ENCODE assay signal across 21 cellular contexts in the genomic region with DNA sequence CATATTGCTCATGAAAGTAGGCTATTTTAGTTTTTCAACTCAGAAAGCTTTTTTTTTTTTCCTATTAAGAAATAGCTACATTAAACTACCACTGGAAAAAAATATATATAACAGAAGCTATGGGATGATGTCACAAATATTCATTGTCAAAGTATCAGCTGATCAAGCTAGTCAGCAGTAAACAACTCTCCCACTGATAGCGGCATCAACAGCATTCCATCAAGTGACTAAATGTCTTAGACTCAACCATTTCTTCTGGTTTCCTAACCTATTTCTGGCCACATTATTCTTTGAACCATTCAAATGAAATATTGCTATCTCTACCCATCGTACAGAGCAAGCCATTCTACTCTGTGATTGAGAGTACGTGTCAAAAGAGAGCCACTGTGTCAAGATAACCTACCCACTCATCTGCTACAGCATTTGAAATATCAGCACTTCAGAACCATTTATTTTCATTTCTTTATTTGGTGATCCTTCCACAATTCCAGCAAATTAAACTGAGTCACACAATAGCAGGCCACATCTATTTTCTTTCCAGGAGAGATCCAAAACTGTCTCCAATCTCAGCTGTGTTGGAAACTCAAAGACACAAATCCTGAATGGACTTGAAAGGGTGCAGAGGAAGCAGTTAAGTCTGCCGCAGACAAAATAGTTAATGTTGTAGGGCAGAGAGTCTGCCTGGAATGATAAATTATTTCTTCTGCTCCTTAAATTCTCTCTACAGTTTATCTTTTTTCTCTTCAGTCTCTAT.
DNase-seq lines count a peak whose midpoint lies in the region; TF ChIP-seq lines count a peak whose summit lies in the region.
"Had no signal": no experiment of that assay in that cellular context is flagged by ENCODE, and none has a peak within 500 bp of the region (broad histone marks: within the 10 kb centered on the region; RNA-seq: fewer than 3 reads in every experiment).

No MANE protein-coding gene starts in this region.

- H3K27me3 ChIP-seq in hepatocyte (no peaks in the 10 kb centered on the region), trophoblast cell (ENCODE audit: insufficient read depth, low read length) (no peaks in the 10 kb centered on the region), mammary epithelial cell (ENCODE audit: insufficient read depth, low read length) (no peaks in the 10 kb centered on the region)
- H3K27me3 ChIP-seq: neutrophil had no signal

- no peak overlapping the region for H3K4me3 Mint-ChIP-seq in CD14-positive monocyte
- H3K4me3 Mint-ChIP-seq: activated naive CD8-positive, alpha-beta T cell treated with anti-CD3 and anti-CD28 coated beads, Interleukin-2, amount 10 ng/mL, durations not matched to agents 7 days and 5 days had no signal

- H4K20me1 ChIP-seq in hepatocyte (ENCODE audit: insufficient read depth, poor library complexity, severe bottlenecking) (no peaks in the 10 kb centered on the region), mammary epithelial cell (ENCODE audit: insufficient read depth, low read length) (no peaks in the 10 kb centered on the region)

- H3K79me2 ChIP-seq in hepatocyte (no peaks in the 10 kb centered on the region), trophoblast cell (ENCODE audit: control insufficient read depth, insufficient read depth, low read length, poor library complexity) (no peaks in the 10 kb centered on the region), mammary epithelial cell (ENCODE audit: insufficient read depth, low read length) (no peaks in the 10 kb centered on the region)

- CTCF ChIA-PET in mammary epithelial cell (lab: Charles Lee; ENCODE audit: low non-redundant PET), result no interaction called here

- no peak overlapping the region for H3K4me3 ChIP-seq in hepatocyte
- H3K4me3 ChIP-seq in trophoblast cell (ENCODE audit: low read depth, low read length), result no peak overlapping the region
- H3K4me3 ChIP-seq in mammary epithelial cell (replicated peaks in 1 of 3; ENCODE audit: insufficient read depth in 1 of 3, low read depth in 2 of 3, low read length in 3 of 3), result no peak overlapping the region
- H3K4me3 ChIP-seq: PC-9 had no signal

- H3K36me3 ChIP-seq in hepatocyte (replicated peaks; ENCODE audit: insufficient read depth, low read depth) (no peaks in the 10 kb centered on the region), trophoblast cell (ENCODE audit: control insufficient read depth in 1 of 2, insufficient read depth in 2 of 2, low read length in 2 of 2) (no peaks in the 10 kb centered on the region), mammary epithelial cell (ENCODE audit: insufficient read depth, low read length) (no peaks in the 10 kb centered on the region)
- H3K36me3 ChIP-seq: neutrophil had no signal

- H3K4me2 ChIP-seq in hepatocyte, result no peak overlapping the region
- H3K4me2 ChIP-seq in trophoblast cell (ENCODE audit: low read length), result no peak overlapping the region
- no peak overlapping the region for H3K4me2 ChIP-seq in mammary epithelial cell (ENCODE audit: insufficient read depth, low read depth, low read length)
- H3K4me2 ChIP-seq: PC-9 had no signal

- no peaks in the 10 kb centered on the region for H3K9me2 ChIP-seq in hepatocyte (replicated peaks; ENCODE audit: insufficient read depth)

- dilution Hi-C loops in mammary epithelial cell (cut with HindIII; ENCODE audit: low sequenced_read_pairs), result no loop called here

- H2BK120ac ChIP-seq in trophoblast cell (ENCODE audit: insufficient read depth, low read length, poor library complexity), result peak overlapping the region; percentile 5

- H2AFZ ChIP-seq in hepatocyte, result no peak overlapping the region
- no peak overlapping the region for H2AFZ ChIP-seq in trophoblast cell (ENCODE audit: insufficient read depth, low read length, poor library complexity)
- H2AFZ ChIP-seq in mammary epithelial cell (ENCODE audit: low read depth, low read length), result no peak overlapping the region
- H2AFZ ChIP-seq: PC-9 had no signal

- no peak overlapping the region for H2AK5ac ChIP-seq in trophoblast cell (ENCODE audit: low read length)

- WGBS in hepatocyte (ENCODE audit: low lambda C conversion rate, missing lambda C conversion rate), result 66% methylated on average over 4 of the region's 4 CpGs
- no CpG with 5 or more reads among the region's 4 CpGs for WGBS in trophoblast cell (ENCODE audit: extremely low coverage, insufficient coverage, insufficient read length)
- 96% methylated on average over 4 of the region's 4 CpGs for WGBS in mammary epithelial cell (ENCODE audit: low coverage, missing lambda C conversion rate)

- DNase-seq in ELR (ENCODE audit: low read depth), result peak; percentile 26
- peak; percentile 50 for DNase-seq in astrocyte of the hippocampus (ENCODE audit: low read depth, low spot score)
- no peak for DNase-seq in hepatocyte (ENCODE audit: low spot score)
- peak; percentile 70 to 88 for DNase-seq in trophoblast cell
- DNase-seq in mammary epithelial cell, result no peak
- DNase-seq in caudate nucleus (lab: John Stamatoyannopoulos, UW), result no peak
- no peak for DNase-seq in ecto neural progenitor cell (ENCODE audit: low spot score)
- no peak for DNase-seq in CD14-positive monocyte (ENCODE audit: low spot score)
- DNase-seq: activated CD4-positive, alpha-beta T cell treated with anti-CD3 and anti-CD28 coated beads for 48 hours; activated naive CD8-positive, alpha-beta T cell treated with anti-CD3 and anti-CD28 coated beads, Interleukin-2, amount 10 ng/mL, durations not matched to agents 7 days and 5 days; C1 segment of cervical spinal cord; GDM1; glutamatergic neuron; left cardiac atrium; NCI-H187 treated with DMSO at 0.1 percent for 48 hours; NCI-H345; PC-9; SHP77 treated with DMSO at 0.1 percent for 48 hours; stimulated activated CD8-positive, alpha-beta memory T cell treated with anti-CD3 and anti-CD28 coated beads, Interleukin-4, amount 100 ng/mL, for 48 hours; T-helper 1 cell had no signal

- H4K91ac ChIP-seq in trophoblast cell (ENCODE audit: low read depth, low read length), result no peak overlapping the region

- no peak overlapping the region for H3K18ac ChIP-seq in trophoblast cell (ENCODE audit: low read length)

- TF ChIP-seq CTCF in hepatocyte (IDR thresholded peaks at IDR 0.05; ENCODE audit: poor library complexity) (no peak), mammary epithelial cell (conservative IDR thresholded peaks at IDR 0.05 in 1 of 2, IDR thresholded peaks at IDR 0.05 in 1 of 2; ENCODE audit: extremely low read depth in 1 of 2, insufficient read depth in 1 of 2, low read depth in 1 of 2, low read length in 2 of 2) (no peak), CD14-positive monocyte (IDR thresholded peaks at IDR 0.05) (no peak)

- no peaks in the 10 kb centered on the region for H3K36me3 Mint-ChIP-seq in CD14-positive monocyte
- H3K36me3 Mint-ChIP-seq: activated naive CD8-positive, alpha-beta T cell treated with anti-CD3 and anti-CD28 coated beads, Interleukin-2, amount 10 ng/mL, durations not matched to agents 7 days and 5 days had no signal

- H4K8ac ChIP-seq in trophoblast cell (ENCODE audit: low read depth, low read length), result no peak overlapping the region

- H3K23ac ChIP-seq in trophoblast cell (ENCODE audit: low read length), result no peak overlapping the region

- peaks cover 8 to 15% (median 11%) of the 10 kb centered on the region in 7 donors for H3K9me3 Mint-ChIP-seq in CD14-positive monocyte
- H3K9me3 Mint-ChIP-seq: activated naive CD8-positive, alpha-beta T cell treated with anti-CD3 and anti-CD28 coated beads, Interleukin-2, amount 10 ng/mL, durations not matched to agents 7 days and 5 days had no signal

- in situ Hi-C loops in mammary epithelial cell (cut with MboI; ENCODE audit: low sequenced_read_pairs in 2 of 2), result no loop called here

- BruUV-seq in mammary epithelial cell (replicated peaks; lab: Mats Ljungman, UMichigan), result no TSS peak

- H2BK5ac ChIP-seq in trophoblast cell (ENCODE audit: low read depth, low read length, poor library complexity), result no peak overlapping the region

- H3K4me1 Mint-ChIP-seq in CD14-positive monocyte, result peaks cover 9% of the 10 kb centered on the region
- H3K4me1 Mint-ChIP-seq: activated naive CD8-positive, alpha-beta T cell treated with anti-CD3 and anti-CD28 coated beads, Interleukin-2, amount 10 ng/mL, durations not matched to agents 7 days and 5 days had no signal

- H3K9me3 ChIP-seq in hepatocyte (ENCODE audit: low read depth), result no peaks in the 10 kb centered on the region
- no peaks in the 10 kb centered on the region for H3K9me3 ChIP-seq in trophoblast cell (ENCODE audit: insufficient read depth, low read depth, low read length)
- H3K9me3 ChIP-seq in mammary epithelial cell (replicated peaks; ENCODE audit: insufficient read depth, low read length), result no peaks in the 10 kb centered on the region
- H3K9me3 ChIP-seq: neutrophil had no signal

- H4K12ac ChIP-seq in trophoblast cell (ENCODE audit: low read depth, low read length), result no peak overlapping the region

- H3K27ac Mint-ChIP-seq in CD14-positive monocyte, result no peak overlapping the region
- H3K27ac Mint-ChIP-seq: activated naive CD8-positive, alpha-beta T cell treated with anti-CD3 and anti-CD28 coated beads, Interleukin-2, amount 10 ng/mL, durations not matched to agents 7 days and 5 days had no signal

- intact Hi-C loops in mammary epithelial cell (cut with micrococcal nuclease), result no loop called here
- intact Hi-C loops in CD14-positive monocyte (cut with micrococcal nuclease), result no loop called here

- peak overlapping the region; percentile 53 for H2BK12ac ChIP-seq in trophoblast cell (ENCODE audit: low read length)

- H3K27me3 Mint-ChIP-seq in CD14-positive monocyte (ENCODE audit: low read depth in 3 of 3), result no peaks in the 10 kb centered on the region
- H3K27me3 Mint-ChIP-seq: activated naive CD8-positive, alpha-beta T cell treated with anti-CD3 and anti-CD28 coated beads, Interleukin-2, amount 10 ng/mL, durations not matched to agents 7 days and 5 days had no signal

- no peak overlapping the region for H3K4ac ChIP-seq in trophoblast cell (ENCODE audit: low read depth, low read length)

- no peaks in the 10 kb centered on the region for H3K4me1 ChIP-seq in hepatocyte (ENCODE audit: insufficient read depth)
- no peaks in the 10 kb centered on the region for H3K4me1 ChIP-seq in trophoblast cell (ENCODE audit: control insufficient read depth in 1 of 2, insufficient read depth in 2 of 2, low read length in 2 of 2)
- H3K4me1 ChIP-seq in mammary epithelial cell (ENCODE audit: insufficient read depth, low read length), result no peaks in the 10 kb centered on the region

- H3K14ac ChIP-seq in trophoblast cell (ENCODE audit: low read length), result no peak overlapping the region

- no peak overlapping the region for H3K9ac ChIP-seq in trophoblast cell (ENCODE audit: low read length)
- no peak overlapping the region for H3K9ac ChIP-seq in mammary epithelial cell (ENCODE audit: insufficient read depth, low read length)

- peak overlapping the region; percentile 41 for H3K27ac ChIP-seq in hepatocyte
- peak overlapping the region; percentile 61 for H3K27ac ChIP-seq in trophoblast cell (ENCODE audit: low read depth, low read length)
- H3K27ac ChIP-seq in mammary epithelial cell (ENCODE audit: insufficient read depth, low read depth, low read length), result no peak overlapping the region
- no peak overlapping the region for H3K27ac ChIP-seq in caudate nucleus (ENCODE audit: low read depth, low read length)
- H3K27ac ChIP-seq: neutrophil, PC-9 had no signal

- H3K79me1 ChIP-seq in trophoblast cell (ENCODE audit: low read length), result peaks cover 4% of the 10 kb centered on the region

Comparison
In these comparisons a context has a peak if more than half of its experiments do, and no peak if none do; other contexts are left out.
1. DNase-seq: peak in ELR (single experiment), astrocyte of the hippocampus (single experiment) and trophoblast cell (2 of 2); none in hepatocyte (single experiment), mammary epithelial cell (single experiment), caudate nucleus (0 of 61), ecto neural progenitor cell (single experiment) and CD14-positive monocyte (single experiment).
2. H3K27ac ChIP-seq: peak in hepatocyte (single experiment) and trophoblast cell (single experiment); none in mammary epithelial cell (single experiment) and caudate nucleus (single experiment).